ENCODE assay signal across 18 cellular contexts in the genomic region with DNA sequence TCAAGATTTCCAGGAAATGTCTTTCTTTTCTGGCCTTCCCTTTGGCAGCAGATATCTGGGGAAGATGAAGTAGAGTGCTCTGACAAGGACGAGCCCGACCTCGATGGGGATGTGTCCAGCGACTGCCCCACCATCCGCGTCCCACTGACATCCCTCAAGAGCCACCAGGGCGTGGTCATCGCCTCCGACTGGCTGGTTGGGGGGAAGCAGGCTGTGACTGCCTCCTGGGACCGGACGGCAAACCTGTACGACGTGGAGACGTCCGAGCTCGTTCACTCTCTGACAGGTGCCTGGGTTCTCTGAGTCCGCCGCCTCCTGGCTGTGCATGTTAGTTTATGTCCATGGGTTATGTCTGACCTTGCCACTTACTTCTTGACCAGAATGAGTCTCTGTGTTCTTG. TPM values are rescaled to one million over a fixed set of nuclear protein-coding genes. Genes with fewer than 3 reads are reported as not detected.
DNase-seq lines count a peak whose midpoint lies in the region; ATAC-seq and TF ChIP-seq lines count a peak whose summit lies in the region.
"Had no signal": no experiment of that assay in that cellular context is flagged by ENCODE, and none has a peak within 500 bp of the region (broad histone marks: within the 10 kb centered on the region; RNA-seq: fewer than 3 reads in every experiment).

No MANE protein-coding gene starts in this region.

- peak; percentile 46 for DNase-seq in activated effector memory CD4-positive, alpha-beta T cell treated with anti-CD3 and anti-CD28 coated beads, Interleukin-2, amount 50 U/mL, for 16 hours
- DNase-seq in activated effector memory CD4-positive, alpha-beta T cell treated with Interleukin-2 at 50 U/mL for 16 hours: no peak
- no peak for DNase-seq in CD8-positive, alpha-beta T cell
- no peak for DNase-seq in effector memory CD8-positive, alpha-beta T cell
- no peak for DNase-seq in stimulated activated effector memory CD8-positive, alpha-beta T cell treated with anti-CD3 and anti-CD28 coated beads, Interleukin-12 subunit alpha, Interleukin-12 subunit beta, amount 100 ng/mL, for 72 hours (ENCODE audit: low spot score in 2 of 2)
- DNase-seq: 8988T; CD8-positive, alpha-beta memory T cell; COR-L47; DMS 273 treated with DMSO at 0.1 percent for 48 hours; DMS53; DND-41 had no signal

- H3K36me3 ChIP-seq in CD8-positive, alpha-beta T cell (ENCODE audit: insufficient read depth, low read length): peaks cover 46% of the 10 kb centered on the region

- H3K36me3 Mint-ChIP-seq in CD8-positive, alpha-beta T cell: peaks cover 98% of the 10 kb centered on the region
- peaks cover 50% of the 10 kb centered on the region for H3K36me3 Mint-ChIP-seq in effector memory CD8-positive, alpha-beta T cell (ENCODE audit: insufficient read depth)
- peaks cover 74% of the 10 kb centered on the region for H3K36me3 Mint-ChIP-seq in stimulated activated effector memory CD8-positive, alpha-beta T cell treated with anti-CD3 and anti-CD28 coated beads, Interleukin-12 subunit alpha, Interleukin-12 subunit beta, amount 100 ng/mL, for 72 hours

- H3K4me1 Mint-ChIP-seq in CD8-positive, alpha-beta T cell (ENCODE audit: low read depth): peaks cover 16% of the 10 kb centered on the region
- H3K4me1 Mint-ChIP-seq in effector memory CD8-positive, alpha-beta T cell (ENCODE audit: low read depth in 2 of 2): peaks cover 27 to 31% of the 10 kb centered on the region in 2 donors
- peaks cover 49% of the 10 kb centered on the region for H3K4me1 Mint-ChIP-seq in stimulated activated effector memory CD8-positive, alpha-beta T cell treated with anti-CD3 and anti-CD28 coated beads, Interleukin-12 subunit alpha, Interleukin-12 subunit beta, amount 100 ng/mL, for 72 hours
- H3K4me1 Mint-ChIP-seq: CD14-positive monocyte had no signal

- no peaks in the 10 kb centered on the region for H3K27me3 Mint-ChIP-seq in CD8-positive, alpha-beta T cell (ENCODE audit: low read depth)
- no peaks in the 10 kb centered on the region for H3K27me3 Mint-ChIP-seq in effector memory CD8-positive, alpha-beta T cell

- POLR2A ChIA-PET in CD8-positive, alpha-beta T cell (lab: Charles Lee): no interaction called here

- no peaks in the 10 kb centered on the region for H3K9me3 Mint-ChIP-seq in CD8-positive, alpha-beta T cell
- H3K9me3 Mint-ChIP-seq in effector memory CD8-positive, alpha-beta T cell: no peaks in the 10 kb centered on the region
- H3K9me3 Mint-ChIP-seq in stimulated activated effector memory CD8-positive, alpha-beta T cell treated with anti-CD3 and anti-CD28 coated beads, Interleukin-12 subunit alpha, Interleukin-12 subunit beta, amount 100 ng/mL, for 72 hours: no peaks in the 10 kb centered on the region
- H3K9me3 Mint-ChIP-seq: CD14-positive monocyte; CD8-positive, alpha-beta memory T cell; GM23338 had no signal

- H3K27ac ChIP-seq in CD8-positive, alpha-beta T cell (ENCODE audit: low read depth, low read length): no peak overlapping the region
- H3K27ac ChIP-seq: BLaER1, HL-60 had no signal

- ATAC-seq in CD8-positive, alpha-beta T cell: no peak
- no peak for ATAC-seq in effector memory CD8-positive, alpha-beta T cell (replicated peaks)
- no peak for ATAC-seq in stimulated activated effector memory CD8-positive, alpha-beta T cell treated with anti-CD3 and anti-CD28 coated beads, Interleukin-12 subunit alpha, Interleukin-12 subunit beta, amount 100 ng/mL, for 72 hours
- ATAC-seq in HG03442 (IDR thresholded peaks at IDR 0.05; ENCODE audit: unreplicated experiment) (no peak), GM21447 (IDR thresholded peaks at IDR 0.05; ENCODE audit: unreplicated experiment) (no peak)
- ATAC-seq: GM12878, GM23338 had no signal

- H3K27me3 ChIP-seq in CD8-positive, alpha-beta T cell (ENCODE audit: insufficient read depth, low read length): no peaks in the 10 kb centered on the region
- H3K27me3 ChIP-seq: BLaER1 had no signal

- H3K4me3 ChIP-seq in CD8-positive, alpha-beta T cell (ENCODE audit: low read depth, low read length): no peak overlapping the region
- H3K4me3 ChIP-seq: BLaER1, GM12878, GM23338 had no signal

- no peak overlapping the region for H3K4me3 Mint-ChIP-seq in CD8-positive, alpha-beta T cell
- no peak overlapping the region for H3K4me3 Mint-ChIP-seq in effector memory CD8-positive, alpha-beta T cell
- H3K4me3 Mint-ChIP-seq in stimulated activated effector memory CD8-positive, alpha-beta T cell treated with anti-CD3 and anti-CD28 coated beads, Interleukin-12 subunit alpha, Interleukin-12 subunit beta, amount 100 ng/mL, for 72 hours: no peak overlapping the region
- H3K4me3 Mint-ChIP-seq: CD14-positive monocyte; CD8-positive, alpha-beta memory T cell; GM23338 had no signal

- peak overlapping the region; percentile 52 for H3K27ac Mint-ChIP-seq in CD8-positive, alpha-beta T cell
- H3K27ac Mint-ChIP-seq in effector memory CD8-positive, alpha-beta T cell: peak overlapping the region; percentile 46 to 77
- H3K27ac Mint-ChIP-seq in stimulated activated effector memory CD8-positive, alpha-beta T cell treated with anti-CD3 and anti-CD28 coated beads, Interleukin-12 subunit alpha, Interleukin-12 subunit beta, amount 100 ng/mL, for 72 hours: peak overlapping the region; percentile 51
- H3K27ac Mint-ChIP-seq: GM23338 had no signal

- H3K9me3 ChIP-seq in CD8-positive, alpha-beta T cell (ENCODE audit: low read length): no peaks in the 10 kb centered on the region
- H3K9me3 ChIP-seq: BLaER1 had no signal

- H3K4me1 ChIP-seq in CD8-positive, alpha-beta T cell (ENCODE audit: insufficient read depth, low read length): no peaks in the 10 kb centered on the region
- H3K4me1 ChIP-seq: BLaER1 had no signal

- CTCF ChIA-PET in CD8-positive, alpha-beta T cell (lab: Charles Lee): interaction anchor here (1.0 kb wide), 1 partner anchor 265 kb away, joined by 3 read pairs; no protein-coding TSS in a partner anchor

- no peak for TF ChIP-seq CTCF in CD8-positive, alpha-beta T cell (IDR thresholded peaks at IDR 0.05)

- intact Hi-C loops in CD8-positive, alpha-beta T cell (cut with DNase I, micrococcal nuclease): no loop called here

RNA-seq across cellular contexts. Expression of a gene that starts 47.4 kb away (rescaled TPM):
- total RNA-seq in CD8-positive, alpha-beta T cell: 10 to 100 TPM; 22.6 to 23.7 TPM

RNA-seq across cellular contexts. Expression of a gene that starts 54.6 kb away (rescaled TPM):
- total RNA-seq in CD8-positive, alpha-beta T cell: 100 to 1,000 TPM; 307 to 317 TPM
